Comparison of ENCODE assay signal across 15 cellular contexts in the genomic region with DNA sequence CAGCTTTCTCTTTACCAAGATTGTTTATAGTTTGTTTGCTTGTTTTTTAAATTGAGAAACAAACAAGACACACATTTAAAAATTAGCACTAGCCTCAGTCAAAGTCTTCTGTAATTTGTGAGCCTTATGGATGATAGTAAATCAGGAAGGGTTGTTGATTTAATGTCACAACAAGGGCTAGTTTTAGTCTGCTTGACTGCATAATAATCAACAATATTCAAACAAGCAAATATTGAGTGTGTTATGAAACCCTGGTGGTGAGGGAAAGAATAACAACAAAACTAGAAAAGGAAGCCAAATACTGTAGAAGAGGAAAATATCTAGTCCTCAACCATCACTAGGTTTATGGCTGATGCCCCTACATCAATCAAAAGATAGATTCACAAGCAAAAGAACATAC.
DNase-seq lines count a peak whose midpoint lies in the region; ATAC-seq, FAIRE-seq and TF ChIP-seq lines count a peak whose summit lies in the region.
"Had no signal": no experiment of that assay in that cellular context is flagged by ENCODE, and none has a peak within 500 bp of the region (broad histone marks: within the 10 kb centered on the region; RNA-seq: fewer than 3 reads in every experiment).

No MANE protein-coding gene starts in this region.

- H3K23me2 ChIP-seq in H1 (ENCODE audit: low read depth, low read length): no peaks in the 10 kb centered on the region

- H3K36me3 Mint-ChIP-seq in MCF 10A (ENCODE audit: insufficient read depth, unreplicated experiment): no peaks in the 10 kb centered on the region

- H3K27ac Mint-ChIP-seq in MCF 10A (ENCODE audit: low read depth, unreplicated experiment): no peak overlapping the region

- H4K5ac ChIP-seq in H1 (ENCODE audit: insufficient read length, low read depth, low read length): no peak overlapping the region

- CTCF ChIA-PET in mammary epithelial cell (lab: Charles Lee; ENCODE audit: low non-redundant PET): no interaction called here
- CTCF ChIA-PET in MCF 10A (lab: Yijun Ruan, JAX): no interaction called here
- CTCF ChIA-PET in H1 (lab: Charles Lee; ENCODE audit: partially characterized antibody): interaction anchor here (0.6 to 4.6 kb wide), 12 partner anchors 8 to 445 kb away, joined by 3 to 26 read pairs (median 4); no protein-coding TSS in a partner anchor

- H3K4me2 ChIP-seq in mammary epithelial cell (ENCODE audit: insufficient read depth, low read depth, low read length) (no peak overlapping the region), MM.1S (ENCODE audit: low read depth, low read length) (no peak overlapping the region), H1 (ENCODE audit: insufficient read depth in 1 of 2, low read depth in 2 of 2, low read length in 2 of 2) (no peak overlapping the region)

- H3K79me2 ChIP-seq in mammary epithelial cell (ENCODE audit: insufficient read depth, low read length) (no peaks in the 10 kb centered on the region), MM.1S (ENCODE audit: low read length) (no peaks in the 10 kb centered on the region), H1 (ENCODE audit: control insufficient read depth in 1 of 2, insufficient read depth in 2 of 2, low read length in 2 of 2) (no peaks in the 10 kb centered on the region)

- DNase-seq in mammary epithelial cell (no peak), MCF 10A (ENCODE audit: unreplicated experiment) (no peak), MM.1S (no peak), H1 (ENCODE audit: low read depth in 1 of 2, low spot score in 2 of 2) (no peak), thoracic aorta (ENCODE audit: low spot score) (no peak), SK-N-DZ (ENCODE audit: low spot score) (no peak)
- DNase-seq: activated effector memory CD4-positive, alpha-beta T cell treated with Interleukin-2 at 50 U/mL for 16 hours; brain microvascular endothelial cell; effector CD8-positive, alpha-beta T cell; kidney; NCI-H1105; stimulated activated CD4-positive, alpha-beta T cell treated with anti-CD3 and anti-CD28 coated beads, Interleukin-1b, Interleukin-23, amount 100 ng/mL, for 48 hours had no signal

- no peaks in the 10 kb centered on the region for H3K79me1 ChIP-seq in H1 (ENCODE audit: low read depth, low read length)

- peak; percentile 14 to 19 for TF ChIP-seq CTCF in mammary epithelial cell (conservative IDR thresholded peaks at IDR 0.05 in 1 of 2, IDR thresholded peaks at IDR 0.05 in 1 of 2; ENCODE audit: extremely low read depth in 1 of 2, insufficient read depth in 1 of 2, low read depth in 1 of 2, low read length in 2 of 2)
- TF ChIP-seq CTCF in MCF 10A (IDR thresholded peaks at IDR 0.05; ENCODE audit: unreplicated experiment): no peak
- peak; percentile 13; the same call in 1 of the 2 replicates for TF ChIP-seq CTCF in MM.1S (IDR thresholded peaks at IDR 0.05; ENCODE audit: low read length)
- TF ChIP-seq CTCF in H1 (IDR thresholded peaks at IDR 0.05; ENCODE audit: control extremely low read depth in 1 of 3, insufficient read depth in 1 of 3, low read depth in 1 of 3, low read length in 3 of 3): peak in 1 of 3 experiments; percentile 29; a peak in 1 of 4 replicates
- peak; percentile 13 for TF ChIP-seq CTCF in thoracic aorta (IDR thresholded peaks at IDR 0.05)

- H3K9me3 Mint-ChIP-seq in MCF 10A (ENCODE audit: unreplicated experiment): no peaks in the 10 kb centered on the region

- H2BK15ac ChIP-seq in H1 (ENCODE audit: low read length): no peak overlapping the region

- H3K4me1 Mint-ChIP-seq in MCF 10A (ENCODE audit: insufficient read depth, unreplicated experiment): no peaks in the 10 kb centered on the region

- H3K4ac ChIP-seq in H1 (replicated peaks; ENCODE audit: insufficient read length, low read depth, low read length): no peak overlapping the region

- in situ Hi-C loops in mammary epithelial cell (cut with MboI; ENCODE audit: low sequenced_read_pairs in 2 of 2): no loop called here

- H3K4me1 ChIP-seq in mammary epithelial cell (ENCODE audit: insufficient read depth, low read length) (no peaks in the 10 kb centered on the region), MM.1S (ENCODE audit: low read length) (no peaks in the 10 kb centered on the region), H1 (replicated peaks in 1 of 4; ENCODE audit: control insufficient read depth in 3 of 4, insufficient read depth in 4 of 4, low read length in 3 of 4) (peaks cover 0 to 2% (median under 1%) of the 10 kb centered on the region in 4 experiments; a peak in 2 of 7 replicates), thoracic aorta (ENCODE audit: control insufficient read depth in 1 of 2, low read depth in 2 of 2) (peaks cover 18 to 75% of the 10 kb centered on the region in 2 donors)

- H2BK20ac ChIP-seq in H1 (ENCODE audit: low read length): no peak overlapping the region

- no peak for TF ChIP-seq EP300 in H1 (IDR thresholded peaks at IDR 0.05; ENCODE audit: borderline replicate concordance in 1 of 2, low read depth in 2 of 2, low read length in 2 of 2)

- FAIRE-seq in H1 (lab: Jason Lieb, UNC): peak; percentile 80
- FAIRE-seq: kidney had no signal

- no peak for ATAC-seq in thoracic aorta (ENCODE audit: insufficient number of reproducible peaks, low FRiP score, low read depth)
- ATAC-seq in HG02763 (IDR thresholded peaks at IDR 0.05; ENCODE audit: unreplicated experiment): no peak
- ATAC-seq in HG02885 (IDR thresholded peaks at IDR 0.05; ENCODE audit: poor library complexity, unreplicated experiment): no peak

- H3K9me3 ChIP-seq in mammary epithelial cell (replicated peaks; ENCODE audit: insufficient read depth, low read length): no peaks in the 10 kb centered on the region
- no peaks in the 10 kb centered on the region for H3K9me3 ChIP-seq in MM.1S (replicated peaks; ENCODE audit: insufficient read depth, low read length)
- no peaks in the 10 kb centered on the region for H3K9me3 ChIP-seq in H1 (ENCODE audit: insufficient read depth in 2 of 2, low read depth in 1 of 2, low read length in 1 of 2)
- no peaks in the 10 kb centered on the region for H3K9me3 ChIP-seq in thoracic aorta
- H3K9me3 ChIP-seq: BLaER1 had no signal

- H2AFZ ChIP-seq in mammary epithelial cell (ENCODE audit: low read depth, low read length) (no peak overlapping the region), MM.1S (ENCODE audit: low read length) (no peak overlapping the region), H1 (ENCODE audit: low read length) (no peak overlapping the region)

- H3K27me3 ChIP-seq in mammary epithelial cell (ENCODE audit: insufficient read depth, low read length) (peaks cover 2% of the 10 kb centered on the region), MM.1S (replicated peaks; ENCODE audit: insufficient read depth, low read length) (no peaks in the 10 kb centered on the region), H1 (replicated peaks in 1 of 4; ENCODE audit: control insufficient read depth in 3 of 4, extremely low read depth in 1 of 4, insufficient read depth in 3 of 4, low read length in 3 of 4) (no peaks in the 10 kb centered on the region), thoracic aorta (replicated peaks; ENCODE audit: insufficient read depth) (no peaks in the 10 kb centered on the region)
- H3K27me3 ChIP-seq: BLaER1, brain microvascular endothelial cell had no signal

- H2BK12ac ChIP-seq in H1 (ENCODE audit: low read depth, low read length): no peak overlapping the region

- H3K4me3 ChIP-seq in mammary epithelial cell (replicated peaks in 1 of 3; ENCODE audit: insufficient read depth in 1 of 3, low read depth in 2 of 3, low read length in 3 of 3) (no peak overlapping the region), MM.1S (ENCODE audit: low read length) (no peak overlapping the region), H1 (ENCODE audit: extremely low read depth in 1 of 4, insufficient read depth in 2 of 4, low read depth in 3 of 4, low read length in 4 of 4) (no peak overlapping the region), thoracic aorta (no peak overlapping the region)
- H3K4me3 ChIP-seq: BLaER1 had no signal

- H2BK120ac ChIP-seq in H1 (replicated peaks; ENCODE audit: low read depth, low read length): no peak overlapping the region

- no peak overlapping the region for H2AK5ac ChIP-seq in H1 (ENCODE audit: low read depth, low read length)

- TF ChIP-seq POLR2A in H1 (IDR thresholded peaks at IDR 0.05; ENCODE audit: control extremely low read depth in 1 of 2, low read depth in 2 of 2, low read length in 2 of 2): no peak

- no peak overlapping the region for H3K56ac ChIP-seq in H1 (replicated peaks; ENCODE audit: insufficient read length, low read depth, low read length)

- BruUV-seq in mammary epithelial cell (replicated peaks; lab: Mats Ljungman, UMichigan) (no TSS peak), MCF 10A (replicated peaks; lab: Mats Ljungman, UMichigan) (no TSS peak)

- H3K4me3 Mint-ChIP-seq in MCF 10A (ENCODE audit: unreplicated experiment): no peak overlapping the region

- H3K14ac ChIP-seq in H1 (ENCODE audit: insufficient read length): no peak overlapping the region

- H3K27ac ChIP-seq in mammary epithelial cell (ENCODE audit: insufficient read depth, low read depth, low read length): no peak overlapping the region
- no peak overlapping the region for H3K27ac ChIP-seq in MM.1S (ENCODE audit: low read length)
- H3K27ac ChIP-seq in H1 (ENCODE audit: low read depth, low read length): no peak overlapping the region
- H3K27ac ChIP-seq in thoracic aorta: no peak overlapping the region
- H3K27ac ChIP-seq: BLaER1, brain microvascular endothelial cell had no signal

- H4K20me1 ChIP-seq in mammary epithelial cell (ENCODE audit: insufficient read depth, low read length) (no peaks in the 10 kb centered on the region), MM.1S (ENCODE audit: insufficient read depth, low read length) (no peaks in the 10 kb centered on the region), H1 (replicated peaks in 1 of 2; ENCODE audit: control insufficient read depth in 1 of 2, insufficient read depth in 2 of 2, low read length in 2 of 2) (no peaks in the 10 kb centered on the region)
- H4K20me1 ChIP-seq: BLaER1 had no signal

- intact Hi-C loops in mammary epithelial cell (cut with micrococcal nuclease) (no loop called here), MCF 10A (cut with micrococcal nuclease) (no loop called here)

- H3K9ac ChIP-seq in mammary epithelial cell (ENCODE audit: insufficient read depth, low read length) (no peak overlapping the region), MM.1S (ENCODE audit: low read length) (no peak overlapping the region), H1 (replicated peaks in 1 of 4; ENCODE audit: extremely low read depth in 1 of 4, low read depth in 3 of 4, low read length in 3 of 4) (no peak overlapping the region)
- H3K9ac ChIP-seq: BLaER1 had no signal

- H3K27me3 Mint-ChIP-seq in MCF 10A (ENCODE audit: insufficient read depth, unreplicated experiment): peaks cover 23% of the 10 kb centered on the region

- H3F3A ChIP-seq in MM.1S (ENCODE audit: insufficient read depth, low read length): no peaks in the 10 kb centered on the region

- no peaks in the 10 kb centered on the region for H3K9me2 ChIP-seq in MM.1S (replicated peaks; ENCODE audit: insufficient read depth, low read length)

- H3K36me3 ChIP-seq in mammary epithelial cell (ENCODE audit: insufficient read depth, low read length) (no peaks in the 10 kb centered on the region), MM.1S (replicated peaks; ENCODE audit: insufficient read depth, low read length) (no peaks in the 10 kb centered on the region), H1 (ENCODE audit: control insufficient read depth in 2 of 4, insufficient read depth in 4 of 4, low read length in 3 of 4) (no peaks in the 10 kb centered on the region; a peak in 1 of 8 replicates), thoracic aorta (no peaks in the 10 kb centered on the region)
- H3K36me3 ChIP-seq: BLaER1, brain microvascular endothelial cell had no signal

- dilution Hi-C loops in mammary epithelial cell (cut with HindIII; ENCODE audit: low sequenced_read_pairs): no loop called here

- POLR2A ChIA-PET in MCF 10A (lab: Yijun Ruan, JAX) (no interaction called here), H1 (lab: Charles Lee; ENCODE audit: partially characterized antibody) (no interaction called here)

- no peak overlapping the region for H4K91ac ChIP-seq in H1 (replicated peaks; ENCODE audit: insufficient read length, low read length)

- no peak overlapping the region for H2BK5ac ChIP-seq in H1 (ENCODE audit: low read depth, low read length)

- no peak overlapping the region for H3K23ac ChIP-seq in H1 (ENCODE audit: insufficient read length)

- H3K18ac ChIP-seq in H1 (ENCODE audit: extremely low read depth, low read length): no peak overlapping the region

- no peak overlapping the region for H4K8ac ChIP-seq in H1 (ENCODE audit: extremely low read depth, insufficient read depth, low read length)

- TF ChIP-seq RAD21 in H1 (IDR thresholded peaks at IDR 0.05 in 1 of 2, conservative IDR thresholded peaks at IDR 0.05 in 1 of 2; ENCODE audit: low read depth in 2 of 2, low read length in 2 of 2): no peak
